17 cellular contexts compared by ENCODE assay signal in genomic region chr3:71816141-71816540, GRCh38. TPM values are rescaled to one million over a fixed set of nuclear protein-coding genes. Genes with fewer than 3 reads are reported as not detected.
DNase-seq lines count a peak whose midpoint lies in the region; ATAC-seq and TF ChIP-seq lines count a peak whose summit lies in the region.
"Had no signal": no experiment of that assay in that cellular context is flagged by ENCODE, and none has a peak within 500 bp of the region (broad histone marks: within the 10 kb centered on the region; RNA-seq: fewer than 3 reads in every experiment).

No MANE protein-coding gene starts in this region.

- H3K36me3 Mint-ChIP-seq in CD14-positive monocyte = peaks cover 0 to 2% of the 10 kb centered on the region in 2 donors

- in situ Hi-C loops in brain microvascular endothelial cell (cut with HindIII; ENCODE audit: low pct_ligation_motif_present, low sequenced_read_pairs) = no loop called here

- H3K36me3 ChIP-seq in HUES48 (ENCODE audit: control insufficient read depth, insufficient read depth, low read length) (no peaks in the 10 kb centered on the region), brain microvascular endothelial cell (replicated peaks) (no peaks in the 10 kb centered on the region)
- H3K36me3 ChIP-seq: BLaER1 treated with 17β-estradiol and CSF1 and Interleukin-3, amounts not matched to agents 10 nM and 100 nM had no signal

- H3K27ac ChIP-seq in HUES48 (ENCODE audit: low read depth, low read length) (peak overlapping the region; percentile 40), brain microvascular endothelial cell (no peak overlapping the region)
- H3K27ac ChIP-seq: BLaER1 treated with 17β-estradiol and CSF1 and Interleukin-3, amounts not matched to agents 10 nM and 100 nM had no signal

- H3K4me1 Mint-ChIP-seq in CD14-positive monocyte = peaks cover 20% of the 10 kb centered on the region

- peaks cover 0 to 2% (median 0%) of the 10 kb centered on the region in 3 donors for H3K27me3 Mint-ChIP-seq in CD14-positive monocyte (ENCODE audit: low read depth in 3 of 3)

- peak; percentile 95 for DNase-seq in COLO829 (ENCODE audit: low spot score)
- DNase-seq in brain microvascular endothelial cell = peak; percentile 1
- DNase-seq in foreskin melanocyte = peak; percentile 45
- no peak for DNase-seq in CD14-positive monocyte (ENCODE audit: low spot score)
- no peak for DNase-seq in NCI-H2227 (lab: John Stamatoyannopoulos, UW; ENCODE audit: unreplicated experiment)
- no peak for DNase-seq in midbrain (lab: John Stamatoyannopoulos, UW)
- DNase-seq: DMS 273 treated with DMSO at 0.1 percent for 48 hours; H7; KBM-7; NCI-H1417 treated with DMSO at 0.1 percent for 48 hours; NCI-H1930; NCI-H2227 treated with DMSO at 0.1 percent for 48 hours; NK-92 treated with Interleukin-12 subunit alpha and Interleukin-12 subunit beta, amount 100 ng/mL, for 24 hours; SHP77 had no signal

- no peak overlapping the region for H3K9ac ChIP-seq in HUES48 (ENCODE audit: low read depth, low read length)
- H3K9ac ChIP-seq: BLaER1 treated with 17β-estradiol and CSF1 and Interleukin-3, amounts not matched to agents 10 nM and 100 nM had no signal

- peaks cover 27% of the 10 kb centered on the region for H3K4me1 ChIP-seq in HUES48 (ENCODE audit: control insufficient read depth, insufficient read depth, low read length)

- ATAC-seq in GM19452 (IDR thresholded peaks at IDR 0.05; ENCODE audit: unreplicated experiment) = no peak

- intact Hi-C loops in CD14-positive monocyte (cut with micrococcal nuclease) = no loop called here

- H3K4me3 Mint-ChIP-seq in CD14-positive monocyte = no peak overlapping the region

- no peaks in the 10 kb centered on the region for H3K9me3 ChIP-seq in HUES48 (ENCODE audit: control insufficient read depth, insufficient read depth, low read length)

- TF ChIP-seq CTCF in brain microvascular endothelial cell (IDR thresholded peaks at IDR 0.05; ENCODE audit: low read depth, low read length, missing control alignments) (no peak), CD14-positive monocyte (IDR thresholded peaks at IDR 0.05) (no peak)

- H3K27ac Mint-ChIP-seq in CD14-positive monocyte = no peak overlapping the region

- peaks cover 0 to 7% (median 2%) of the 10 kb centered on the region in 7 donors for H3K9me3 Mint-ChIP-seq in CD14-positive monocyte

- H3K27me3 ChIP-seq in HUES48 (ENCODE audit: control insufficient read depth, insufficient read depth, low read length) = no peaks in the 10 kb centered on the region
- H3K27me3 ChIP-seq in brain microvascular endothelial cell (replicated peaks) = no peaks in the 10 kb centered on the region
- H3K27me3 ChIP-seq: BLaER1 treated with 17β-estradiol and CSF1 and Interleukin-3, amounts not matched to agents 10 nM and 100 nM had no signal

- no peak overlapping the region for H3K4me3 ChIP-seq in HUES48 (ENCODE audit: low read depth, low read length)
- H3K4me3 ChIP-seq in brain microvascular endothelial cell (ENCODE audit: low read depth, low read length) = no peak overlapping the region
- H3K4me3 ChIP-seq: BLaER1 treated with 17β-estradiol and CSF1 and Interleukin-3, amounts not matched to agents 10 nM and 100 nM had no signal

RNA-seq across cellular contexts. Expression of gene PROK2, which starts 31.2 kb away (rescaled TPM):
- polyA plus RNA-seq in CD14-positive monocyte = 10 to 100 TPM; 25.4 to 81.7 TPM

Comparison
In these comparisons a context has a peak if more than half of its experiments do, and no peak if none do; other contexts are left out.
1. DNase-seq: peak in COLO829 (single experiment), brain microvascular endothelial cell (single experiment) and foreskin melanocyte (single experiment); none in CD14-positive monocyte (single experiment), NCI-H2227 (single experiment) and midbrain (single experiment).